36 cellular contexts compared by ENCODE assay signal in genomic region chr17:37322106-37322505, GRCh38. TPM values are rescaled to one million over a fixed set of nuclear protein-coding genes. Genes with fewer than 3 reads are reported as not detected.
"Had no signal": no experiment of that assay in that cellular context is flagged by ENCODE, and none has a peak within 500 bp of the region (broad histone marks: within the 10 kb centered on the region; RNA-seq: fewer than 3 reads in every experiment).

No MANE protein-coding gene starts in this region.

- FAIRE-seq: astrocyte, bronchial epithelial cell, RCC 7860 had no signal

- H3K27me3 Mint-ChIP-seq: activated CD4-positive, alpha-beta T cell treated with anti-CD3 and anti-CD28 coated beads for 36 hours; activated CD4-positive, alpha-beta T cell treated with anti-CD3 and anti-CD28 coated beads, Interleukin-2, amount 10 ng/mL, durations not matched to agents 7 days and 5 days; activated CD8-positive, alpha-beta memory T cell treated with anti-CD3 and anti-CD28 coated beads, Interleukin-2, amount 10 ng/mL, durations not matched to agents 7 days and 5 days; activated naive CD4-positive, alpha-beta T cell treated with anti-CD3 and anti-CD28 coated beads, Interleukin-2, amount 10 ng/mL, durations not matched to agents 7 days and 5 days; activated naive CD8-positive, alpha-beta T cell had no signal

- ATAC-seq: activated CD4-positive, alpha-beta T cell treated with anti-CD3 and anti-CD28 coated beads for 36 hours; activated CD4-positive, CD25-positive, alpha-beta regulatory T cell treated with anti-CD3 and anti-CD28 coated beads, Interleukin-2, amount 50 U/mL, for 24 hours; activated CD8-positive, alpha-beta memory T cell treated with anti-CD3 and anti-CD28 coated beads, Interleukin-2, amount 10 ng/mL, durations not matched to agents 7 days and 5 days; body of pancreas; Right ventricle myocardium inferior had no signal

- H2AFZ ChIP-seq: PC-9 had no signal

- H3K9me3 Mint-ChIP-seq: activated CD4-positive, alpha-beta T cell treated with anti-CD3 and anti-CD28 coated beads, Interleukin-2, amount 10 ng/mL, durations not matched to agents 7 days and 5 days; activated naive CD4-positive, alpha-beta T cell treated with anti-CD3 and anti-CD28 coated beads, Interleukin-2, amount 10 ng/mL, durations not matched to agents 7 days and 5 days had no signal

- H3K9me3 ChIP-seq: body of pancreas, MG63 had no signal

- H3K4me3 ChIP-seq: body of pancreas, MG63, PC-9 had no signal

- H3K4me1 ChIP-seq: body of pancreas had no signal

- DNase-seq: activated CD4-positive, alpha-beta T cell treated with anti-CD3 and anti-CD28 coated beads for 36 hours; activated CD4-positive, alpha-beta T cell treated with anti-CD3 and anti-CD28 coated beads, Interleukin-2, amount 10 ng/mL, durations not matched to agents 7 days and 5 days; activated CD4-positive, alpha-beta T cell treated with anti-CD3 and anti-CD28 coated beads, Interleukin-2, amount 50 U/mL, for 48 hours; activated CD8-positive, alpha-beta memory T cell treated with anti-CD3 and anti-CD28 coated beads for 24 hours; activated CD8-positive, alpha-beta memory T cell treated with anti-CD3 and anti-CD28 coated beads, Interleukin-2, amount 10 ng/mL, durations not matched to agents 7 days and 5 days; activated CD8-positive, alpha-beta memory T cell treated with anti-CD3 and anti-CD28 coated beads, Interleukin-2, amount 50 U/mL, for 48 hours; activated effector memory CD4-positive, alpha-beta T cell treated with Interleukin-2 at 50 U/mL for 16 hours; activated naive CD4-positive, alpha-beta T cell treated with anti-CD3 and anti-CD28 coated beads, Interleukin-2, amount 10 ng/mL, durations not matched to agents 7 days and 5 days; activated T-cell treated with anti-CD3 and anti-CD28 coated beads, Interleukin-2, amount 50 U/mL, for 48 hours; body of pancreas; Karpas-422; KBM-7; MG63; NCI-H1048; NCI-H1105 treated with DMSO at 0.1 percent for 48 hours; NCI-H1436; NCI-H1930; NCI-H2081 treated with DMSO at 0.1 percent for 48 hours; NCI-H510A; NCI-H526; NCI-H748 treated with DMSO at 0.1 percent for 48 hours; NK-92 treated with Interleukin-12 subunit alpha and Interleukin-12 subunit beta, amount 100 ng/mL, for 24 hours; PC-9; SIG-M5; SW 1271; T1000 had no signal

- H3K27ac ChIP-seq: body of pancreas, PC-9 had no signal

- H3K4me2 ChIP-seq: PC-9 had no signal

- H3K4me1 Mint-ChIP-seq: activated CD4-positive, alpha-beta T cell treated with anti-CD3 and anti-CD28 coated beads for 36 hours; activated CD4-positive, alpha-beta T cell treated with anti-CD3 and anti-CD28 coated beads, Interleukin-2, amount 10 ng/mL, durations not matched to agents 7 days and 5 days; activated naive CD4-positive, alpha-beta T cell treated with anti-CD3 and anti-CD28 coated beads, Interleukin-2, amount 10 ng/mL, durations not matched to agents 7 days and 5 days had no signal

- H3K4me3 Mint-ChIP-seq: activated CD4-positive, alpha-beta T cell treated with anti-CD3 and anti-CD28 coated beads for 36 hours; activated CD4-positive, alpha-beta T cell treated with anti-CD3 and anti-CD28 coated beads, Interleukin-2, amount 10 ng/mL, durations not matched to agents 7 days and 5 days; activated CD8-positive, alpha-beta memory T cell treated with anti-CD3 and anti-CD28 coated beads, Interleukin-2, amount 10 ng/mL, durations not matched to agents 7 days and 5 days; activated naive CD4-positive, alpha-beta T cell treated with anti-CD3 and anti-CD28 coated beads, Interleukin-2, amount 10 ng/mL, durations not matched to agents 7 days and 5 days; activated naive CD8-positive, alpha-beta T cell had no signal

- H3K27ac Mint-ChIP-seq: activated CD4-positive, alpha-beta T cell treated with anti-CD3 and anti-CD28 coated beads for 36 hours; activated CD4-positive, alpha-beta T cell treated with anti-CD3 and anti-CD28 coated beads, Interleukin-2, amount 10 ng/mL, durations not matched to agents 7 days and 5 days; activated CD8-positive, alpha-beta memory T cell treated with anti-CD3 and anti-CD28 coated beads, Interleukin-2, amount 10 ng/mL, durations not matched to agents 7 days and 5 days; activated naive CD4-positive, alpha-beta T cell treated with anti-CD3 and anti-CD28 coated beads, Interleukin-2, amount 10 ng/mL, durations not matched to agents 7 days and 5 days; activated naive CD8-positive, alpha-beta T cell had no signal

RNA-seq across cellular contexts. Expression of gene C17orf78, which starts 53.7 kb away (rescaled TPM):
- total RNA-seq: activated CD4-positive, alpha-beta T cell treated with anti-CD3 and anti-CD28 coated beads for 36 hours; activated CD4-positive, alpha-beta T cell treated with anti-CD3 and anti-CD28 coated beads, Interleukin-2, amount 10 ng/mL, durations not matched to agents 7 days and 5 days; activated CD8-positive, alpha-beta memory T cell treated with anti-CD3 and anti-CD28 coated beads, Interleukin-2, amount 10 ng/mL, durations not matched to agents 7 days and 5 days; astrocyte; body of pancreas; bronchial epithelial cell; PC-9; Right ventricle myocardium inferior; SK-MEL-5; T-helper 1 cell treated with Interleukin-12 subunit alpha and Interleukin-12 subunit beta and Interleukin-4 antibody, amounts not matched to agents 30 ng/mL and 1 ng/mL, for 36 hours; T-helper 2 cell treated with Interferon-gamma antibody and Interleukin-4, amounts not matched to agents 100 ng/mL and 5 ng/mL, for 36 hours had no signal
- polyA plus RNA-seq: adipose tissue had no signal
